In the genomic region with DNA sequence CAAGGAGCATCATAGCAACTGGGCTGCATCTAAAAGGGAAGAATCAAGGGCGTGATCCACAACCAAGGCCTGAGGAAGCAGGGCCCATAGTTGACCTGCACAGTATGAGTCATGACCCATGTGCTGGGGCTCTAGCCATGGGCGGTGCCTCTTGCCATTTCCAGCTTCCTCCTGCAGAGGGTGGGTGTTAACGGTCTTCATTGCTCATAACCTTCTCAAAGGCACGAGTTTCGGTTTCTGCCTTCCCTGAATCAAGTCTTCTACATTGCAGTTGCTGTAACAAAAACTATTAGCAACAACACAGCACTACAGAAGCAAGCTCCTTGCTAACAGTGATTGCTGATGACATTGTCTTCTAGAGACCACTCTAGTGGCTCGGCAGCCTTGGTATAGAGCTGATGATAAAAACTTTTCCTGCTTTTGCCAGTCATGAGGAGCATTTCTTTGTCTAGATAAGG, we compare ENCODE assay signal across 8 cellular contexts.
DNase-seq lines count a peak whose midpoint lies in the region; ATAC-seq lines count a peak whose summit lies in the region.

No MANE protein-coding gene starts in this region.

- intact Hi-C loops in sciatic nerve (cut with DNase I): no loop called here

- no peak overlapping the region for H3K27ac Mint-ChIP-seq in CD4-positive, CD25-positive, alpha-beta regulatory T cell

- H3K36me3 Mint-ChIP-seq in CD4-positive, CD25-positive, alpha-beta regulatory T cell: no peaks in the 10 kb centered on the region

- peak in 2 of 3 donors; percentile 2 to 80 for DNase-seq in CD4-positive, CD25-positive, alpha-beta regulatory T cell
- DNase-seq in HPDE6-E6E7 (ENCODE audit: extremely low spot score) (peak; percentile 80), fibroblast of peridontal ligament (ENCODE audit: extremely low read depth) (peak; percentile 77), sciatic nerve (ENCODE audit: low spot score) (peak; percentile 77), middle frontal gyrus (ENCODE audit: extremely low spot score, low spot score) (no peak), NCI-H2029 treated with DMSO at 0.1 percent for 48 hours (lab: John Stamatoyannopoulos, UW) (no peak)
- DNase-seq in activated CD4-positive, CD25-positive, alpha-beta regulatory T cell treated with anti-CD3 and anti-CD28 coated beads, Interleukin-2, amount 50 U/mL, for 72 hours: peak; percentile 45

- ATAC-seq in CD4-positive, CD25-positive, alpha-beta regulatory T cell (ENCODE audit: low read depth in 2 of 2): peak; percentile 73 to 81
- ATAC-seq in GM21360 (IDR thresholded peaks at IDR 0.05; ENCODE audit: unreplicated experiment): peak; percentile 98
- peak; percentile 95 for ATAC-seq in sciatic nerve

- H3K4me1 ChIP-seq in CD4-positive, CD25-positive, alpha-beta regulatory T cell (ENCODE audit: control insufficient read depth, insufficient read depth, low read length, poor library complexity, severe bottlenecking): peaks cover 9% of the 10 kb centered on the region

- no peaks in the 10 kb centered on the region for H3K9me3 ChIP-seq in CD4-positive, CD25-positive, alpha-beta regulatory T cell (ENCODE audit: control insufficient read depth in 2 of 2, low read length in 2 of 2)

- no peaks in the 10 kb centered on the region for H3K27me3 ChIP-seq in CD4-positive, CD25-positive, alpha-beta regulatory T cell (ENCODE audit: control insufficient read depth, insufficient read depth, low read length)

- peaks cover 0 to 6% (median 0%) of the 10 kb centered on the region in 7 donors for H3K9me3 Mint-ChIP-seq in CD4-positive, CD25-positive, alpha-beta regulatory T cell

- peak overlapping the region in 1 of 4 donors; percentile 54 for H3K4me3 Mint-ChIP-seq in CD4-positive, CD25-positive, alpha-beta regulatory T cell

- H3K4me3 ChIP-seq in CD4-positive, CD25-positive, alpha-beta regulatory T cell (ENCODE audit: low read depth, low read length): peak overlapping the region; percentile 54

- H3K36me3 ChIP-seq in CD4-positive, CD25-positive, alpha-beta regulatory T cell (ENCODE audit: control insufficient read depth, insufficient read depth, low read length): no peaks in the 10 kb centered on the region

- no peaks in the 10 kb centered on the region for H3K27me3 Mint-ChIP-seq in CD4-positive, CD25-positive, alpha-beta regulatory T cell

- no peak overlapping the region for H3K27ac ChIP-seq in CD4-positive, CD25-positive, alpha-beta regulatory T cell (ENCODE audit: insufficient read depth, low read length, poor library complexity, severe bottlenecking)

- peaks cover 3 to 26% (median 15%) of the 10 kb centered on the region in 4 donors for H3K4me1 Mint-ChIP-seq in CD4-positive, CD25-positive, alpha-beta regulatory T cell

Comparison
In these comparisons a context has a peak if more than half of its experiments do, and no peak if none do; other contexts are left out.
1. DNase-seq: peak in CD4-positive, CD25-positive, alpha-beta regulatory T cell (2 of 3), HPDE6-E6E7 (single experiment), activated CD4-positive, CD25-positive, alpha-beta regulatory T cell treated with anti-CD3 and anti-CD28 coated beads, Interleukin-2, amount 50 U/mL, for 72 hours (single experiment), fibroblast of peridontal ligament (single experiment) and sciatic nerve (single experiment); none in middle frontal gyrus (single experiment) and NCI-H2029 treated with DMSO at 0.1 percent for 48 hours (single experiment).
2. Peak in every context shown above with its lines, with median percentiles within 50 percentile points of each other: ATAC-seq.